In the genomic region with DNA sequence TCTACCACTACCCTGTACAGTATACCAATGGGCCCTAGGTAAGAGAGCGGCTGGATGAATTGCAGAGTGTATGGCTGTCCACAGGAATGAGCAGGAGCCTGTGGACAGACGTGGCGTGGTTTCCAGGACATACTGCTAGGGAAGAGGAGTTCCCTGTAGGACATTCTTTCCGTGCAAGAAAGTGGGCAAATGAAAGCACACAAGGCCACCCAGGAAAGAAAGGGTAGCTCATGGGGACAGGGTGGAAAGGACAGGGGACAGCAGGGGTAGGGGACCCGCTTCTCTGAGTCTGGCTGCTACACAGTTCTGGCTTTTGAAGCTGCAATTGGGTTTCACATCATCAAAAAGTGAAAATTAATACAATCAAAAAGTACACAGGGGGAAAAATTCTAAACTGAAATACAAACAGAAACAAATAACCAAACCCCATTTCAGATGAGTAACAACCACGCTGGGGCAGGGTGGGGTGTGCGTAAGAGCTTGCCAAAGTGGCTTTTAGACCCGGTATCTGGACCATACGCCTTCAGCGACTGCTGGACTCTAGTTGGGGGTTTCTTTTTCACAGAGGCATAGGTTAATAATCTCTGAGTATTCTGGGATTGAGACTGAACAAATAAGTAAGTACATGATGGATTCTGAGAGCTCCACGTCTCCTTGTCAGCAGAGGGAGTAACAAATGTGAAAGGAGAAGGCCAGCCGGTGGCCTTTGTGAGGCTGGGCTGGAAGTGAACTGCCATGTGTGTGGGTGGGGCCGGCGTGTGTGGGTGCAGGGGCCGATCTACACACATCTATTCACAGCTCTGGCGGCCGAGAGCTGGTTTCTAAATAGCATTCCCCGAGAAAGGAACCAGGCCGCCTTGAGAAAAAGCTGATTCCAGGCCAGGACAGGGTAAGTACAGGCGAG, we compare ENCODE assay signal across 10 cellular contexts.
DNase-seq lines count a peak whose midpoint lies in the region; ATAC-seq and TF ChIP-seq lines count a peak whose summit lies in the region.
"Had no signal": no experiment of that assay in that cellular context is flagged by ENCODE, and none has a peak within 500 bp of the region (broad histone marks: within the 10 kb centered on the region; RNA-seq: fewer than 3 reads in every experiment).

No MANE protein-coding gene starts in this region.

- H3K27me3 Mint-ChIP-seq in activated T-helper 17 cell treated with anti-CD3 and anti-CD28 coated beads, Interleukin-2, amount 50 U/mL, for 72 hours: no peaks in the 10 kb centered on the region
- H3K27me3 Mint-ChIP-seq: activated naive CD8-positive, alpha-beta T cell treated with anti-CD3 and anti-CD28 coated beads, Interleukin-2, amount 10 ng/mL, durations not matched to agents 7 days and 5 days had no signal

- peaks cover 5% of the 10 kb centered on the region for H3K36me3 Mint-ChIP-seq in stimulated activated effector memory CD8-positive, alpha-beta T cell treated with anti-CD3 and anti-CD28 coated beads, Interleukin-12 subunit alpha, Interleukin-12 subunit beta, amount 100 ng/mL, for 72 hours
- H3K36me3 Mint-ChIP-seq in activated T-helper 17 cell treated with anti-CD3 and anti-CD28 coated beads, Interleukin-2, amount 50 U/mL, for 72 hours (ENCODE audit: low read depth): no peaks in the 10 kb centered on the region

- no peak for ATAC-seq in stimulated activated effector memory CD8-positive, alpha-beta T cell treated with anti-CD3 and anti-CD28 coated beads, Interleukin-12 subunit alpha, Interleukin-12 subunit beta, amount 100 ng/mL, for 72 hours
- ATAC-seq in activated T-helper 17 cell treated with anti-CD3 and anti-CD28 coated beads, Interleukin-2, amount 50 U/mL, for 72 hours (replicated peaks): no peak
- ATAC-seq in HG02970 (IDR thresholded peaks at IDR 0.05; ENCODE audit: low FRiP score, unreplicated experiment): no peak

- H3K9me3 ChIP-seq in KOPT-K1 (ENCODE audit: insufficient read depth, low read length, poor library complexity, severe bottlenecking) (peaks cover 14% of the 10 kb centered on the region), breast epithelium (no peaks in the 10 kb centered on the region)
- H3K9me3 ChIP-seq: thyroid gland had no signal

- H3K4me1 Mint-ChIP-seq in stimulated activated effector memory CD8-positive, alpha-beta T cell treated with anti-CD3 and anti-CD28 coated beads, Interleukin-12 subunit alpha, Interleukin-12 subunit beta, amount 100 ng/mL, for 72 hours: peaks cover 53% of the 10 kb centered on the region
- H3K4me1 Mint-ChIP-seq in activated T-helper 17 cell treated with anti-CD3 and anti-CD28 coated beads, Interleukin-2, amount 50 U/mL, for 72 hours: peaks cover 39% of the 10 kb centered on the region

- H3K27me3 ChIP-seq in breast epithelium (no peaks in the 10 kb centered on the region), layer of hippocampus (ENCODE audit: control insufficient read depth, insufficient read depth, low read length) (no peaks in the 10 kb centered on the region)
- H3K27me3 ChIP-seq: thyroid gland had no signal

- no peaks in the 10 kb centered on the region for H3K9me3 Mint-ChIP-seq in stimulated activated effector memory CD8-positive, alpha-beta T cell treated with anti-CD3 and anti-CD28 coated beads, Interleukin-12 subunit alpha, Interleukin-12 subunit beta, amount 100 ng/mL, for 72 hours
- no peaks in the 10 kb centered on the region for H3K9me3 Mint-ChIP-seq in activated T-helper 17 cell treated with anti-CD3 and anti-CD28 coated beads, Interleukin-2, amount 50 U/mL, for 72 hours

- H3K4me3 ChIP-seq in breast epithelium: peak overlapping the region in 1 of 3 donors; percentile 41
- H3K4me3 ChIP-seq: thyroid gland had no signal

- TF ChIP-seq POLR2A in breast epithelium (IDR thresholded peaks at IDR 0.05): no peak

- peak overlapping the region; percentile 29 for H3K27ac Mint-ChIP-seq in stimulated activated effector memory CD8-positive, alpha-beta T cell treated with anti-CD3 and anti-CD28 coated beads, Interleukin-12 subunit alpha, Interleukin-12 subunit beta, amount 100 ng/mL, for 72 hours
- no peak overlapping the region for H3K27ac Mint-ChIP-seq in activated T-helper 17 cell treated with anti-CD3 and anti-CD28 coated beads, Interleukin-2, amount 50 U/mL, for 72 hours
- H3K27ac Mint-ChIP-seq: activated naive CD8-positive, alpha-beta T cell treated with anti-CD3 and anti-CD28 coated beads, Interleukin-2, amount 10 ng/mL, durations not matched to agents 7 days and 5 days had no signal

- peaks cover 12% of the 10 kb centered on the region for H3K36me3 ChIP-seq in KOPT-K1 (ENCODE audit: insufficient read depth, low read length)
- no peaks in the 10 kb centered on the region for H3K36me3 ChIP-seq in breast epithelium
- H3K36me3 ChIP-seq: thyroid gland had no signal

- H3K27ac ChIP-seq in KOPT-K1 (ENCODE audit: low read depth, low read length, poor library complexity, severe bottlenecking): peak overlapping the region; percentile 100
- H3K27ac ChIP-seq in breast epithelium: peak overlapping the region; percentile 1 to 68
- peak overlapping the region; percentile 5 for H3K27ac ChIP-seq in layer of hippocampus (ENCODE audit: low read depth, low read length)
- H3K27ac ChIP-seq: thyroid gland had no signal

- TF ChIP-seq CTCF in breast epithelium (IDR thresholded peaks at IDR 0.05): peak in 1 of 3 donors; percentile 9

- peak overlapping the region; percentile 15 for H3K4me3 Mint-ChIP-seq in stimulated activated effector memory CD8-positive, alpha-beta T cell treated with anti-CD3 and anti-CD28 coated beads, Interleukin-12 subunit alpha, Interleukin-12 subunit beta, amount 100 ng/mL, for 72 hours
- H3K4me3 Mint-ChIP-seq in activated T-helper 17 cell treated with anti-CD3 and anti-CD28 coated beads, Interleukin-2, amount 50 U/mL, for 72 hours: no peak overlapping the region
- H3K4me3 Mint-ChIP-seq: activated naive CD8-positive, alpha-beta T cell treated with anti-CD3 and anti-CD28 coated beads, Interleukin-2, amount 10 ng/mL, durations not matched to agents 7 days and 5 days had no signal

- intact Hi-C loops in breast epithelium (cut with DNase I; ENCODE audit: low total_unique reads): no loop called here

- H3K4me1 ChIP-seq in breast epithelium: no peaks in the 10 kb centered on the region

- DNase-seq in breast epithelium (ENCODE audit: low spot score in 2 of 2) (peak in 1 of 2 donors; percentile 52), NCI-H446 treated with DMSO at 0.1 percent for 48 hours (lab: John Stamatoyannopoulos, UW) (no peak), NCI-H1436 treated with DMSO at 0.1 percent for 48 hours (lab: John Stamatoyannopoulos, UW) (no peak)
- DNase-seq in stimulated activated effector memory CD8-positive, alpha-beta T cell treated with anti-CD3 and anti-CD28 coated beads, Interleukin-12 subunit alpha, Interleukin-12 subunit beta, amount 100 ng/mL, for 72 hours (ENCODE audit: low spot score in 2 of 2): no peak
- DNase-seq: activated naive CD8-positive, alpha-beta T cell treated with anti-CD3 and anti-CD28 coated beads, Interleukin-2, amount 10 ng/mL, durations not matched to agents 7 days and 5 days had no signal

Comparison
In these comparisons a context has a peak if more than half of its experiments do, and no peak if none do; other contexts are left out.
1. H3K27ac ChIP-seq: peak in every context shown above with its lines; median percentile 100 in KOPT-K1; 34 in breast epithelium; 5 in layer of hippocampus.